ENCODE assay signal across 8 cellular contexts in genomic region chr5:72955768-72956323, GRCh38. TPM values are rescaled to one million over a fixed set of nuclear protein-coding genes. Genes with fewer than 3 reads are reported as not detected.
DNase-seq lines count a peak whose midpoint lies in the region; ATAC-seq and TF ChIP-seq lines count a peak whose summit lies in the region.

TSS of gene FCHO2 (plus strand) at chr5:72956041. CDS start at chr5:72956097, 56 bp downstream.

- H3K36me3 ChIP-seq in prostate gland: no peaks in the 10 kb centered on the region

- TF ChIP-seq CTCF in GM13977 (IDR thresholded peaks at IDR 0.05; ENCODE audit: extremely low read depth, insufficient read depth, missing control alignments): peak; percentile 87
- TF ChIP-seq CTCF in prostate gland (IDR thresholded peaks at IDR 0.05): peak; percentile 88 to 99 (median 94)

- intact Hi-C loops in left ventricle myocardium superior (cut with micrococcal nuclease) (no loop called here), prostate gland (cut with DNase I) (loop anchor here (10.0 kb wide), 2 partner anchors 111 to 141 kb away; partner anchors contain the start of gene TNPO1)

- WGBS in prostate gland: under 1% methylated on average over 43 of the region's 64 CpGs

- H3K27me3 Mint-ChIP-seq in T-helper 1 cell treated with Interleukin-12 subunit alpha and Interleukin-12 subunit beta and Interleukin-4 antibody, amounts not matched to agents 30 μg/mL and 1 μg/mL, for 36 hours (ENCODE audit: low read depth): peaks cover 65% of the 10 kb centered on the region

- peak within 1 kb of the TSS; percentile 88 for H3K4me3 Mint-ChIP-seq in T-helper 1 cell treated with Interleukin-12 subunit alpha and Interleukin-12 subunit beta and Interleukin-4 antibody, amounts not matched to agents 30 μg/mL and 1 μg/mL, for 36 hours

- TF ChIP-seq POLR2A in prostate gland (IDR thresholded peaks at IDR 0.05): peak; percentile 84

- in situ Hi-C loops in GM13977 (cut with MboI; ENCODE audit: low pct_unique_long_range_greater_than_20kb, low sequenced_read_pairs, unreplicated experiment): no loop called here

- H3K9me3 Mint-ChIP-seq in T-helper 1 cell treated with Interleukin-12 subunit alpha and Interleukin-12 subunit beta and Interleukin-4 antibody, amounts not matched to agents 30 μg/mL and 1 μg/mL, for 36 hours: no peaks in the 10 kb centered on the region

- DNase-seq in GM13977 (ENCODE audit: low spot score) (peak; percentile 97), NCI-H1694 (lab: John Stamatoyannopoulos, UW) (peak; percentile 83), left ventricle myocardium superior (peak; percentile 100), prostate gland (ENCODE audit: low spot score) (peak; percentile 98), ureter (ENCODE audit: low spot score) (peak; percentile 99)

- no peaks in the 10 kb centered on the region for H3K9me3 ChIP-seq in prostate gland

- H3K27ac ChIP-seq in angular gyrus (ENCODE audit: low read depth, low read length) (peak within 1 kb of the TSS; percentile 90), prostate gland (peak within 1 kb of the TSS; percentile 95 to 97)

- peaks cover 3% of the 10 kb centered on the region for H3K36me3 Mint-ChIP-seq in T-helper 1 cell treated with Interleukin-12 subunit alpha and Interleukin-12 subunit beta and Interleukin-4 antibody, amounts not matched to agents 30 μg/mL and 1 μg/mL, for 36 hours (ENCODE audit: low read depth)

- H3K4me1 Mint-ChIP-seq in T-helper 1 cell treated with Interleukin-12 subunit alpha and Interleukin-12 subunit beta and Interleukin-4 antibody, amounts not matched to agents 30 μg/mL and 1 μg/mL, for 36 hours (ENCODE audit: low read depth): peaks cover 13% of the 10 kb centered on the region

- peak within 1 kb of the TSS; percentile 80 to 88 for H3K4me3 ChIP-seq in prostate gland

- H3K4me1 ChIP-seq in prostate gland (replicated peaks): no peaks in the 10 kb centered on the region

- peak within 1 kb of the TSS; percentile 76 for H3K27ac Mint-ChIP-seq in T-helper 1 cell treated with Interleukin-12 subunit alpha and Interleukin-12 subunit beta and Interleukin-4 antibody, amounts not matched to agents 30 μg/mL and 1 μg/mL, for 36 hours

- peak; percentile 95 for ATAC-seq in HG02884 (IDR thresholded peaks at IDR 0.05; ENCODE audit: unreplicated experiment)
- ATAC-seq in left ventricle myocardium superior: peak; percentile 97

- no peaks in the 10 kb centered on the region for H3K27me3 ChIP-seq in prostate gland (replicated peaks; ENCODE audit: insufficient read depth)

RNA-seq across cellular contexts. Expression of gene FCHO2, which starts in this region (rescaled TPM):
- total RNA-seq in left ventricle myocardium superior: 20.1 TPM
- 10 to 100 TPM; 18.8 to 24.6 TPM for total RNA-seq in prostate gland
- 51.5 TPM for total RNA-seq in ureter

Comparison
In these comparisons a context has a peak if more than half of its experiments do, and no peak if none do; other contexts are left out.
1. Peak in every context shown above with its lines: DNase-seq, ATAC-seq, H3K4me3 ChIP-seq and H3K27ac ChIP-seq.